Comparison of ENCODE assay signal across 8 cellular contexts in genomic region chr13:36431204-36432105, GRCh38. TPM values are rescaled to one million over a fixed set of nuclear protein-coding genes. Genes with fewer than 3 reads are reported as not detected.
DNase-seq lines count a peak whose midpoint lies in the region; ATAC-seq and TF ChIP-seq lines count a peak whose summit lies in the region.

No MANE protein-coding gene starts in this region.

- H3K9me3 ChIP-seq in left lung (no peaks in the 10 kb centered on the region), transverse colon (no peaks in the 10 kb centered on the region)

- intact Hi-C loops in left lung (cut with DNase I) (no loop called here), transverse colon (cut with DNase I; ENCODE audit: low total_unique reads) (no loop called here)

- H3K4me1 ChIP-seq in left lung (peaks cover 13 to 33% of the 10 kb centered on the region in 2 donors), transverse colon (peaks cover 0 to 21% (median 9%) of the 10 kb centered on the region in 4 donors)

- TF ChIP-seq CTCF in GM13976 (IDR thresholded peaks at IDR 0.05; ENCODE audit: borderline replicate concordance, control extremely low read depth, extremely low read depth, insufficient read depth, missing control alignments) (no peak), brain microvascular endothelial cell (IDR thresholded peaks at IDR 0.05; ENCODE audit: low read depth, low read length, missing control alignments) (no peak), left lung (IDR thresholded peaks at IDR 0.05) (no peak), transverse colon (IDR thresholded peaks at IDR 0.05) (no peak)

- DNase-seq in GM13976 (ENCODE audit: low spot score): peak; percentile 38
- no peak for DNase-seq in brain microvascular endothelial cell
- DNase-seq in left lung: peak; percentile 31 to 84
- DNase-seq in transverse colon: no peak
- DNase-seq in AG08395 (ENCODE audit: low spot score): no peak
- no peak for DNase-seq in NCI-H2171 treated with DMSO at 0.1 percent for 48 hours (lab: John Stamatoyannopoulos, UW)
- no peak for DNase-seq in SW480 (ENCODE audit: low spot score)

- H3K36me3 ChIP-seq in brain microvascular endothelial cell (replicated peaks) (no peaks in the 10 kb centered on the region), left lung (no peaks in the 10 kb centered on the region), transverse colon (no peaks in the 10 kb centered on the region)

- H3K27ac ChIP-seq in brain microvascular endothelial cell (no peak overlapping the region), left lung (no peak overlapping the region), transverse colon (no peak overlapping the region)

- H3K4me3 ChIP-seq in brain microvascular endothelial cell (ENCODE audit: low read depth, low read length): peak overlapping the region; percentile 56
- H3K4me3 ChIP-seq in left lung: peak overlapping the region; percentile 25 to 55
- peak overlapping the region; percentile 14 to 55 (median 25) for H3K4me3 ChIP-seq in transverse colon

- WGBS in transverse colon (ENCODE audit: low coverage in 1 of 2), 2 donors: 11 to 30% methylated on average over 5 to 82 of the region's 85 CpGs

- TF ChIP-seq POLR2A in transverse colon (IDR thresholded peaks at IDR 0.05): no peak

- ATAC-seq in HG03196 (IDR thresholded peaks at IDR 0.05; ENCODE audit: unreplicated experiment): peak; percentile 46
- peak; percentile 74 for ATAC-seq in left lung

- TF ChIP-seq EP300 in transverse colon (IDR thresholded peaks at IDR 0.05; ENCODE audit: low read depth): no peak

- H3K27me3 ChIP-seq in brain microvascular endothelial cell (replicated peaks): peaks cover 30% of the 10 kb centered on the region
- H3K27me3 ChIP-seq in left lung: peaks cover 40 to 57% of the 10 kb centered on the region in 2 donors
- peaks cover 44% of the 10 kb centered on the region for H3K27me3 ChIP-seq in transverse colon

- in situ Hi-C loops in GM13976 (cut with MboI; ENCODE audit: low sequenced_read_pairs, unreplicated experiment) (no loop called here), brain microvascular endothelial cell (cut with HindIII; ENCODE audit: low pct_ligation_motif_present, low sequenced_read_pairs) (no loop called here), transverse colon (cut with MboI; ENCODE audit: low pct_ligation_motif_present in 1 of 4, low pct_unique_long_range_greater_than_20kb in 1 of 4, low sequenced_read_pairs in 3 of 4) (loop anchor here in 1 of 4 donors (25.0 kb wide), 1 partner anchor 306 kb away; no protein-coding TSS in a partner anchor)

RNA-seq across cellular contexts. Expression of gene CCNA1, which starts 0.8 kb away (rescaled TPM):
- total RNA-seq in left lung (1 to 10 TPM in 1 of 2 donors, under 1 TPM in 1; 0.15 to 1.5 TPM), transverse colon (not detected)

Comparison
In these comparisons a context has a peak if more than half of its experiments do, and no peak if none do; other contexts are left out.
1. DNase-seq: peak in GM13976 (single experiment) and left lung (2 of 2); none in brain microvascular endothelial cell (single experiment), transverse colon (single experiment), AG08395 (single experiment), NCI-H2171 treated with DMSO at 0.1 percent for 48 hours (single experiment) and SW480 (single experiment).
2. Peak in every context shown above with its lines, with median percentiles within 50 percentile points of each other: H3K4me3 ChIP-seq.